ENCODE assay signal across 30 cellular contexts in genomic region chr11:113673566-113674396, GRCh38. TPM values are rescaled to one million over a fixed set of nuclear protein-coding genes. Genes with fewer than 3 reads are reported as not detected.
DNase-seq lines count a peak whose midpoint lies in the region; ATAC-seq, FAIRE-seq and TF ChIP-seq lines count a peak whose summit lies in the region.
"Had no signal": no experiment of that assay in that cellular context is flagged by ENCODE, and none has a peak within 500 bp of the region (broad histone marks: within the 10 kb centered on the region; RNA-seq: fewer than 3 reads in every experiment).

No MANE protein-coding gene starts in this region.

- H3K36me3 ChIP-seq in HUES48 (ENCODE audit: control insufficient read depth, insufficient read depth, low read length) (no peaks in the 10 kb centered on the region), neural progenitor cell (no peaks in the 10 kb centered on the region), pancreas (no peaks in the 10 kb centered on the region)
- H3K36me3 ChIP-seq: spleen, suprapubic skin had no signal

- no peak for FAIRE-seq in pancreas (lab: Jason Lieb, UNC)
- FAIRE-seq: A204.1, frontal cortex, GM18507, H54 had no signal

- no peaks in the 10 kb centered on the region for H3K36me3 Mint-ChIP-seq in activated T-helper 17 cell treated with anti-CD3 and anti-CD28 coated beads, Interleukin-2, amount 50 U/mL, for 72 hours (ENCODE audit: low read depth)
- H3K36me3 Mint-ChIP-seq in neural progenitor cell: no peaks in the 10 kb centered on the region
- H3K36me3 Mint-ChIP-seq: activated naive CD8-positive, alpha-beta T cell; stimulated activated memory B cell treated with anti-CD40 and anti-IgM and Interleukin-4, amounts not matched to agents 10 μg/mL and 1 μg/mL and 100 μg/mL, for 72 hours; WTC11 had no signal

- H4K20me1 ChIP-seq in neural progenitor cell (ENCODE audit: low read depth): no peaks in the 10 kb centered on the region

- intact Hi-C loops in right cardiac atrium (cut with DNase I) (no loop called here), pancreas (cut with DNase I) (loop anchor here in 1 of 3 donors (10.0 kb wide), 1 partner anchor 59 kb away; no protein-coding TSS in a partner anchor)

- WGBS in right cardiac atrium: 85% methylated on average over 4 of the region's 4 CpGs
- WGBS in pancreas, 2 donors: 57 to 63% methylated on average over 4 of the region's 4 CpGs

- no peaks in the 10 kb centered on the region for H3K9me3 Mint-ChIP-seq in activated T-helper 17 cell treated with anti-CD3 and anti-CD28 coated beads, Interleukin-2, amount 50 U/mL, for 72 hours
- no peaks in the 10 kb centered on the region for H3K9me3 Mint-ChIP-seq in neural progenitor cell
- H3K9me3 Mint-ChIP-seq: stimulated activated memory B cell treated with anti-CD40 and anti-IgM and Interleukin-4, amounts not matched to agents 10 μg/mL and 1 μg/mL and 100 μg/mL, for 72 hours had no signal

- H3K4me1 Mint-ChIP-seq in activated T-helper 17 cell treated with anti-CD3 and anti-CD28 coated beads, Interleukin-2, amount 50 U/mL, for 72 hours: no peaks in the 10 kb centered on the region
- peaks cover 43% of the 10 kb centered on the region for H3K4me1 Mint-ChIP-seq in neural progenitor cell
- H3K4me1 Mint-ChIP-seq: stimulated activated memory B cell treated with anti-CD40 and anti-IgM and Interleukin-4, amounts not matched to agents 10 μg/mL and 1 μg/mL and 100 μg/mL, for 72 hours had no signal

- peaks cover 26% of the 10 kb centered on the region for H3K4me1 ChIP-seq in HUES48 (ENCODE audit: control insufficient read depth, insufficient read depth, low read length)
- H3K4me1 ChIP-seq in neural progenitor cell: peaks cover 37% of the 10 kb centered on the region
- H3K4me1 ChIP-seq in right cardiac atrium (ENCODE audit: control insufficient read depth, insufficient read depth, low read length): peaks cover 2% of the 10 kb centered on the region
- H3K4me1 ChIP-seq in pancreas: no peaks in the 10 kb centered on the region
- H3K4me1 ChIP-seq: spleen, suprapubic skin had no signal

- peak overlapping the region; percentile 15 for H3K27ac Mint-ChIP-seq in activated T-helper 17 cell treated with anti-CD3 and anti-CD28 coated beads, Interleukin-2, amount 50 U/mL, for 72 hours
- H3K27ac Mint-ChIP-seq in neural progenitor cell: peak overlapping the region; percentile 65
- H3K27ac Mint-ChIP-seq: activated naive CD8-positive, alpha-beta T cell; stimulated activated memory B cell treated with anti-CD40 and anti-IgM and Interleukin-4, amounts not matched to agents 10 μg/mL and 1 μg/mL and 100 μg/mL, for 72 hours; WTC11 had no signal

- no peaks in the 10 kb centered on the region for H3K79me2 ChIP-seq in neural progenitor cell (ENCODE audit: low read depth)
- H3K79me2 ChIP-seq: hepatocyte had no signal

- H3K4me3 ChIP-seq in HUES48 (ENCODE audit: low read depth, low read length) (no peak overlapping the region), neural progenitor cell (no peak overlapping the region), right cardiac atrium (ENCODE audit: low read length) (no peak overlapping the region), pancreas (no peak overlapping the region)
- H3K4me3 ChIP-seq: hepatocyte, spleen, suprapubic skin had no signal

- H3K9me3 ChIP-seq in HUES48 (ENCODE audit: control insufficient read depth, insufficient read depth, low read length) (no peaks in the 10 kb centered on the region), neural progenitor cell (ENCODE audit: low read depth) (no peaks in the 10 kb centered on the region), right cardiac atrium (ENCODE audit: control insufficient read depth, low read length) (no peaks in the 10 kb centered on the region), pancreas (no peaks in the 10 kb centered on the region)
- H3K9me3 ChIP-seq: spleen, suprapubic skin had no signal

- no peak overlapping the region for H3K4me3 Mint-ChIP-seq in activated T-helper 17 cell treated with anti-CD3 and anti-CD28 coated beads, Interleukin-2, amount 50 U/mL, for 72 hours
- H3K4me3 Mint-ChIP-seq in neural progenitor cell: no peak overlapping the region
- H3K4me3 Mint-ChIP-seq: activated naive CD8-positive, alpha-beta T cell; stimulated activated memory B cell treated with anti-CD40 and anti-IgM and Interleukin-4, amounts not matched to agents 10 μg/mL and 1 μg/mL and 100 μg/mL, for 72 hours; WTC11 had no signal

- H3K27ac ChIP-seq in HUES48 (ENCODE audit: low read depth, low read length) (peak overlapping the region; percentile 66), neural progenitor cell (peak overlapping the region; percentile 53), right cardiac atrium (ENCODE audit: low read length) (no peak overlapping the region), pancreas (no peak overlapping the region)
- H3K27ac ChIP-seq: epithelial cell of prostate, hepatocyte, spleen, suprapubic skin had no signal

- H3K4me2 ChIP-seq in neural progenitor cell: no peak overlapping the region
- H3K4me2 ChIP-seq: hepatocyte had no signal

- H3K27me3 ChIP-seq in HUES48 (ENCODE audit: control insufficient read depth, insufficient read depth, low read length) (no peaks in the 10 kb centered on the region), neural progenitor cell (no peaks in the 10 kb centered on the region), right cardiac atrium (ENCODE audit: control insufficient read depth, insufficient read depth) (no peaks in the 10 kb centered on the region), pancreas (no peaks in the 10 kb centered on the region)
- H3K27me3 ChIP-seq: hepatocyte, spleen, suprapubic skin had no signal

- no peak overlapping the region for H2AFZ ChIP-seq in neural progenitor cell (replicated peaks)
- H2AFZ ChIP-seq: hepatocyte had no signal

- peaks cover 12% of the 10 kb centered on the region for H3K27me3 Mint-ChIP-seq in activated T-helper 17 cell treated with anti-CD3 and anti-CD28 coated beads, Interleukin-2, amount 50 U/mL, for 72 hours
- no peaks in the 10 kb centered on the region for H3K27me3 Mint-ChIP-seq in neural progenitor cell (ENCODE audit: insufficient read depth, low read depth)

- H3F3A ChIP-seq in neural progenitor cell (ENCODE audit: low read depth): peaks cover 10% of the 10 kb centered on the region

- no peak for TF ChIP-seq CTCF in neural progenitor cell (IDR thresholded peaks at IDR 0.05)
- no peak for TF ChIP-seq CTCF in pancreas (IDR thresholded peaks at IDR 0.05)

- peak; percentile 17 for ATAC-seq in activated T-helper 17 cell treated with anti-CD3 and anti-CD28 coated beads, Interleukin-2, amount 50 U/mL, for 72 hours (replicated peaks)
- no peak for ATAC-seq in right cardiac atrium
- ATAC-seq in pancreas: no peak
- ATAC-seq: left lobe of liver had no signal

- peak; percentile 16 for DNase-seq in NCI-H2171 treated with DMSO at 0.1 percent for 48 hours (lab: John Stamatoyannopoulos, UW)
- no peak for DNase-seq in NCI-H2171 (lab: John Stamatoyannopoulos, UW)
- no peak for DNase-seq in neural progenitor cell (ENCODE audit: low spot score)
- DNase-seq in right cardiac atrium: no peak
- DNase-seq in pancreas: no peak
- DNase-seq in NCI-H146 treated with DMSO at 0.1 percent for 48 hours (lab: John Stamatoyannopoulos, UW; ENCODE audit: unreplicated experiment): no peak
- DNase-seq: activated CD4-positive, alpha-beta T cell treated with anti-CD3 and anti-CD28 coated beads, Interleukin-2, amount 50 U/mL, for 4 hours; activated CD8-positive, alpha-beta memory T cell treated with anti-CD3 and anti-CD28 coated beads, Interleukin-2, amount 50 U/mL, for 4 hours; cerebellar nuclear complex; GDM1; NCI-H1436; NCI-H748 treated with DMSO at 0.1 percent for 48 hours; retina; Right ventricle myocardium superior; spleen; stimulated activated CD4-positive, alpha-beta T cell treated with anti-CD3 and anti-CD28 coated beads, Interleukin-4, amount 100 ng/mL, for 1 hour; T1000 had no signal

- no peak overlapping the region for H3K9ac ChIP-seq in HUES48 (ENCODE audit: low read depth, low read length)
- no peak overlapping the region for H3K9ac ChIP-seq in neural progenitor cell

RNA-seq across cellular contexts. Expression of gene TMPRSS5, which starts 32.3 kb away (rescaled TPM):
- total RNA-seq in activated T-helper 17 cell treated with anti-CD3 and anti-CD28 coated beads, Interleukin-2, amount 50 U/mL, for 72 hours: under 1 TPM; 0.52 to 0.95 TPM
- 0.74 TPM in 1 of 2 replicates, not detected in the other for total RNA-seq in neural progenitor cell (ENCODE audit: low replicate concordance)
- total RNA-seq in right cardiac atrium: under 1 TPM; 0.17 to 0.65 (median 0.39) TPM
- 1.6 TPM for polyA plus RNA-seq in right cardiac atrium
- total RNA-seq in pancreas: under 1 TPM; 0.19 to 1.00 (median 0.46) TPM
- polyA plus RNA-seq in pancreas: 1 to 10 TPM; 1.1 TPM

Comparison
In these comparisons a context has a peak if more than half of its experiments do, and no peak if none do; other contexts are left out.
1. H3K27ac ChIP-seq: peak in HUES48 (single experiment) and neural progenitor cell (single experiment); none in right cardiac atrium (single experiment) and pancreas (0 of 4).